ENCODE assay signal across 17 cellular contexts in the genomic region with DNA sequence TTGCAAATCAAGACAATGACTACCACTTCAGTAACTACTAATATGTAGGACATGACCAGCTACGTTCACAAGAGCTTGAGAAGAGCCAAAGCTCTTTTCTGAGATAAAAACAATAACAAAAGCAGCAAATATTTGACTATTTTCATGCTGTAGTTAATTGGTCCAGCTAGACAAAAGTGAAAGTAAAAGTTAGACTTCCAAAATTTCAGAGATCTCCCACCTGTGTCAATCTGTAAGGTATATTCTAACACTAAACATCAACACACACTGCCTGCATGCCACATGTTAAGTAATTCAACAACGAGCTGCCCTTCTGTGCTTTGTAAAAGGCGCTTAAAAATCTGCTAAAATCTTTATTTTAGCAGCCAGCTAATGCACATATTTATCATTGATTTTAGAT.
DNase-seq lines count a peak whose midpoint lies in the region; ATAC-seq and TF ChIP-seq lines count a peak whose summit lies in the region.
"Had no signal": no experiment of that assay in that cellular context is flagged by ENCODE, and none has a peak within 500 bp of the region (broad histone marks: within the 10 kb centered on the region; RNA-seq: fewer than 3 reads in every experiment).

No MANE protein-coding gene starts in this region.

- H3K36me3 Mint-ChIP-seq in activated CD4-positive, alpha-beta memory T cell treated with anti-CD3 and anti-CD28 coated beads, Interleukin-2, amount 10 ng/mL, durations not matched to agents 7 days and 5 days (ENCODE audit: low read depth) = no peaks in the 10 kb centered on the region
- no peaks in the 10 kb centered on the region for H3K36me3 Mint-ChIP-seq in activated CD4-positive, alpha-beta memory T cell treated with anti-CD3 and anti-CD28 coated beads for 36 hours
- H3K36me3 Mint-ChIP-seq: CD14-positive monocyte had no signal

- DNase-seq in activated CD4-positive, alpha-beta memory T cell treated with anti-CD3 and anti-CD28 coated beads, Interleukin-2, amount 10 ng/mL, durations not matched to agents 7 days and 5 days = no peak
- no peak for DNase-seq in activated CD4-positive, alpha-beta memory T cell treated with anti-CD3 and anti-CD28 coated beads for 36 hours
- DNase-seq in MM.1S (peak; percentile 59), fibroblast of pulmonary artery (ENCODE audit: low read depth) (no peak), NCI-H2107 (lab: John Stamatoyannopoulos, UW) (no peak), right cardiac atrium (no peak)
- DNase-seq: activated CD8-positive, alpha-beta memory T cell treated with anti-CD3 and anti-CD28 coated beads, Interleukin-2, amount 50 U/mL, for 4 hours; activated naive CD4-positive, alpha-beta T cell treated with anti-CD3 and anti-CD28 coated beads, Interleukin-2, amount 50 U/mL, for 16 hours; DMS79; heart left ventricle; mesendoderm; stimulated activated naive CD4-positive, alpha-beta T cell treated with Interleukin-2 at 50 U/mL for 16 hours; upper lobe of left lung had no signal

- intact Hi-C loops in activated CD4-positive, alpha-beta memory T cell treated with anti-CD3 and anti-CD28 coated beads for 36 hours (cut with micrococcal nuclease) = loop anchor here (10.0 kb wide), 1 partner anchor 268 kb away; no protein-coding TSS in a partner anchor
- intact Hi-C loops in right cardiac atrium (cut with DNase I) = no loop called here

- no peaks in the 10 kb centered on the region for H3K79me2 ChIP-seq in MM.1S (ENCODE audit: low read length)

- 65% methylated on average over 3 of the region's 3 CpGs for WGBS in right cardiac atrium

- peaks cover 9% of the 10 kb centered on the region for H3K4me1 Mint-ChIP-seq in activated CD4-positive, alpha-beta memory T cell treated with anti-CD3 and anti-CD28 coated beads, Interleukin-2, amount 10 ng/mL, durations not matched to agents 7 days and 5 days
- peaks cover 11% of the 10 kb centered on the region for H3K4me1 Mint-ChIP-seq in activated CD4-positive, alpha-beta memory T cell treated with anti-CD3 and anti-CD28 coated beads for 36 hours (ENCODE audit: low read depth)
- H3K4me1 Mint-ChIP-seq: neural crest cell had no signal

- H3K4me3 Mint-ChIP-seq in activated CD4-positive, alpha-beta memory T cell treated with anti-CD3 and anti-CD28 coated beads, Interleukin-2, amount 10 ng/mL, durations not matched to agents 7 days and 5 days = peak overlapping the region; percentile 21
- H3K4me3 Mint-ChIP-seq in activated CD4-positive, alpha-beta memory T cell treated with anti-CD3 and anti-CD28 coated beads for 36 hours = no peak overlapping the region
- H3K4me3 Mint-ChIP-seq: CD14-positive monocyte, neural crest cell had no signal

- peak overlapping the region; percentile 30 for H3K4me2 ChIP-seq in MM.1S (ENCODE audit: low read depth, low read length)

- ATAC-seq in GM18870 (IDR thresholded peaks at IDR 0.05; ENCODE audit: unreplicated experiment) = peak; percentile 36
- ATAC-seq in GM21381 (IDR thresholded peaks at IDR 0.05; ENCODE audit: unreplicated experiment) = no peak
- no peak for ATAC-seq in right cardiac atrium
- ATAC-seq: heart left ventricle had no signal

- H3K4me3 ChIP-seq in MM.1S (ENCODE audit: low read length) = peak overlapping the region; percentile 21
- H3K4me3 ChIP-seq in fibroblast of pulmonary artery (replicated peaks; ENCODE audit: low read depth, low read length) = peak overlapping the region; percentile 2
- H3K4me3 ChIP-seq in right cardiac atrium (ENCODE audit: low read length) = no peak overlapping the region
- H3K4me3 ChIP-seq: heart left ventricle, upper lobe of left lung had no signal

- H3K9ac ChIP-seq in MM.1S (ENCODE audit: low read length) = no peak overlapping the region

- H3K9me3 ChIP-seq in MM.1S (replicated peaks; ENCODE audit: insufficient read depth, low read length) = no peaks in the 10 kb centered on the region
- H3K9me3 ChIP-seq in right cardiac atrium (ENCODE audit: control insufficient read depth, low read length) = no peaks in the 10 kb centered on the region
- H3K9me3 ChIP-seq: upper lobe of left lung had no signal

- no peaks in the 10 kb centered on the region for H3K36me3 ChIP-seq in MM.1S (replicated peaks; ENCODE audit: insufficient read depth, low read length)
- H3K36me3 ChIP-seq: heart left ventricle, upper lobe of left lung had no signal

- H3K4me1 ChIP-seq in MM.1S (ENCODE audit: low read length) (peaks cover 3% of the 10 kb centered on the region; the same call in 1 of the 2 replicates), right cardiac atrium (ENCODE audit: control insufficient read depth, insufficient read depth, low read length) (no peaks in the 10 kb centered on the region)
- H3K4me1 ChIP-seq: heart left ventricle, upper lobe of left lung had no signal

- H3K9me2 ChIP-seq in MM.1S (replicated peaks; ENCODE audit: insufficient read depth, low read length) = no peaks in the 10 kb centered on the region

- no peaks in the 10 kb centered on the region for H3K27me3 Mint-ChIP-seq in activated CD4-positive, alpha-beta memory T cell treated with anti-CD3 and anti-CD28 coated beads, Interleukin-2, amount 10 ng/mL, durations not matched to agents 7 days and 5 days
- H3K27me3 Mint-ChIP-seq in activated CD4-positive, alpha-beta memory T cell treated with anti-CD3 and anti-CD28 coated beads for 36 hours = no peaks in the 10 kb centered on the region

- H4K20me1 ChIP-seq in MM.1S (ENCODE audit: insufficient read depth, low read length) = no peaks in the 10 kb centered on the region

- peak overlapping the region; percentile 35 for H2AFZ ChIP-seq in MM.1S (ENCODE audit: low read length)

- no peaks in the 10 kb centered on the region for H3F3A ChIP-seq in MM.1S (ENCODE audit: insufficient read depth, low read length)

- no peak for TF ChIP-seq CTCF in MM.1S (IDR thresholded peaks at IDR 0.05; ENCODE audit: low read length)
- TF ChIP-seq CTCF in fibroblast of pulmonary artery (IDR thresholded peaks at IDR 0.05; ENCODE audit: low read length, missing control alignments) = no peak

- H3K27ac ChIP-seq in MM.1S (ENCODE audit: low read length) (no peak overlapping the region), right cardiac atrium (ENCODE audit: low read length) (no peak overlapping the region)
- H3K27ac ChIP-seq: heart left ventricle, upper lobe of left lung had no signal

- POLR2A ChIA-PET in activated CD4-positive, alpha-beta memory T cell treated with anti-CD3 and anti-CD28 coated beads, Interleukin-2, amount 10 ng/mL, durations not matched to agents 7 days and 5 days (lab: Charles Lee) = no interaction called here
- POLR2A ChIA-PET in activated CD4-positive, alpha-beta memory T cell treated with anti-CD3 and anti-CD28 coated beads for 36 hours (lab: Charles Lee) = no interaction called here

- no peaks in the 10 kb centered on the region for H3K27me3 ChIP-seq in MM.1S (replicated peaks; ENCODE audit: insufficient read depth, low read length)
- no peaks in the 10 kb centered on the region for H3K27me3 ChIP-seq in right cardiac atrium (ENCODE audit: control insufficient read depth, insufficient read depth)
- H3K27me3 ChIP-seq: heart left ventricle, upper lobe of left lung had no signal

- H3K27ac Mint-ChIP-seq in activated CD4-positive, alpha-beta memory T cell treated with anti-CD3 and anti-CD28 coated beads, Interleukin-2, amount 10 ng/mL, durations not matched to agents 7 days and 5 days = no peak overlapping the region
- H3K27ac Mint-ChIP-seq in activated CD4-positive, alpha-beta memory T cell treated with anti-CD3 and anti-CD28 coated beads for 36 hours = no peak overlapping the region
- H3K27ac Mint-ChIP-seq: CD14-positive monocyte had no signal

- no peaks in the 10 kb centered on the region for H3K9me3 Mint-ChIP-seq in activated CD4-positive, alpha-beta memory T cell treated with anti-CD3 and anti-CD28 coated beads, Interleukin-2, amount 10 ng/mL, durations not matched to agents 7 days and 5 days
- H3K9me3 Mint-ChIP-seq in activated CD4-positive, alpha-beta memory T cell treated with anti-CD3 and anti-CD28 coated beads for 36 hours = no peaks in the 10 kb centered on the region

- CTCF ChIA-PET in activated CD4-positive, alpha-beta memory T cell treated with anti-CD3 and anti-CD28 coated beads, Interleukin-2, amount 10 ng/mL, durations not matched to agents 7 days and 5 days (lab: Charles Lee) = no interaction called here
- CTCF ChIA-PET in activated CD4-positive, alpha-beta memory T cell treated with anti-CD3 and anti-CD28 coated beads for 36 hours (lab: Charles Lee) = no interaction called here
